21 cellular contexts compared by ENCODE assay signal in genomic region chr1:10242135-10242534, GRCh38.
"Had no signal": no experiment of that assay in that cellular context is flagged by ENCODE, and none has a peak within 500 bp of the region (broad histone marks: within the 10 kb centered on the region; RNA-seq: fewer than 3 reads in every experiment).

No MANE protein-coding gene starts in this region.

- H3K36me3 ChIP-seq: breast epithelium, thoracic aorta had no signal

- H3K4me1 ChIP-seq: breast epithelium had no signal

- H3K4me3 ChIP-seq: breast epithelium, thoracic aorta had no signal

- ATAC-seq: WTC11 had no signal

- H3K9me3 ChIP-seq: breast epithelium, thoracic aorta had no signal

- H3K4me1 Mint-ChIP-seq: WTC11 had no signal

- H3K4me3 Mint-ChIP-seq: activated naive CD8-positive, alpha-beta T cell treated with anti-CD3 and anti-CD28 coated beads, Interleukin-2, amount 10 ng/mL, durations not matched to agents 7 days and 5 days; dendritic cell treated with granulocyte-macrophage colony-stimulating factor and Interleukin-4, amounts not matched to agents 40 ng/mL and 50 ng/mL, for 4 days; T-helper 1 cell treated with Interleukin-12 subunit alpha and Interleukin-12 subunit beta and Interleukin-4 antibody, amounts not matched to agents 30 μg/mL and 1 μg/mL, for 36 hours; WTC11 had no signal

- H3K27me3 ChIP-seq: breast epithelium had no signal

- H3K27ac ChIP-seq: breast epithelium, thoracic aorta had no signal

- H3K27me3 Mint-ChIP-seq: activated naive CD8-positive, alpha-beta T cell treated with anti-CD3 and anti-CD28 coated beads, Interleukin-2, amount 10 ng/mL, durations not matched to agents 7 days and 5 days; dendritic cell treated with granulocyte-macrophage colony-stimulating factor and Interleukin-4, amounts not matched to agents 40 ng/mL and 50 ng/mL, for 4 days had no signal

- H3K27ac Mint-ChIP-seq: activated naive CD8-positive, alpha-beta T cell treated with anti-CD3 and anti-CD28 coated beads, Interleukin-2, amount 10 ng/mL, durations not matched to agents 7 days and 5 days; dendritic cell treated with granulocyte-macrophage colony-stimulating factor and Interleukin-4, amounts not matched to agents 40 ng/mL and 50 ng/mL, for 4 days had no signal

- DNase-seq: activated CD4-positive, alpha-beta T cell treated with anti-CD3 and anti-CD28 coated beads, Interleukin-2, amount 50 U/mL, for 4 hours; activated CD8-positive, alpha-beta memory T cell treated with anti-CD3 and anti-CD28 coated beads, Interleukin-2, amount 50 U/mL, for 48 hours; activated naive CD4-positive, alpha-beta T cell treated with Interleukin-2 at 50 U/mL for 16 hours; activated naive CD8-positive, alpha-beta T cell treated with anti-CD3 and anti-CD28 coated beads, Interleukin-2, amount 10 ng/mL, durations not matched to agents 7 days and 5 days; activated T-cell treated with anti-CD3 and anti-CD28 coated beads, Interleukin-2, amount 50 U/mL, for 48 hours; amniotic stem cell; effector CD4-positive, alpha-beta T cell; hippocampal formation; kidney glomerular epithelial cell; midbrain; occipital lobe; posterior cingulate gyrus; retina; stimulated activated CD4-positive, alpha-beta T cell treated with anti-CD3 and anti-CD28 coated beads, Interleukin-4, amount 100 ng/mL, for 1 hour; stimulated activated naive CD4-positive, alpha-beta T cell; T1000 had no signal

- H3K9me3 Mint-ChIP-seq: dendritic cell treated with granulocyte-macrophage colony-stimulating factor and Interleukin-4, amounts not matched to agents 40 ng/mL and 50 ng/mL, for 4 days; T-helper 1 cell treated with Interleukin-12 subunit alpha and Interleukin-12 subunit beta and Interleukin-4 antibody, amounts not matched to agents 30 μg/mL and 1 μg/mL, for 36 hours had no signal
